1 cellular context compared by ENCODE assay signal in genomic region chr3:2511356-2511755, GRCh38.
TF ChIP-seq lines count a peak whose summit lies in the region.

No MANE protein-coding gene starts in this region.

TF ChIP-seq in GM23338, 12 proteins besides CTCF, POLR2A, EP300 and RAD21 (continued from another document):
- no peak for TF ChIP-seq REST (IDR thresholded peaks at IDR 0.05; ENCODE audit: unreplicated experiment)
- no peak for TF ChIP-seq ZNF114 (CRISPR knock-in tag; IDR thresholded peaks at IDR 0.05)
- TF ChIP-seq JUNB (IDR thresholded peaks at IDR 0.05; ENCODE audit: unreplicated experiment), result no peak
- no peak for TF ChIP-seq ZNF462 (CRISPR knock-in tag; IDR thresholded peaks at IDR 0.05)
- no peak for TF ChIP-seq ZNF331 (CRISPR knock-in tag; IDR thresholded peaks at IDR 0.05; ENCODE audit: low read depth)
- TF ChIP-seq CREB1 (CRISPR knock-in tag; IDR thresholded peaks at IDR 0.05; ENCODE audit: low read depth), result no peak
- TF ChIP-seq POLR2AphosphoS5 (IDR thresholded peaks at IDR 0.05; ENCODE audit: low read depth), result no peak
- TF ChIP-seq EZH2phosphoT487 (IDR thresholded peaks at IDR 0.05; ENCODE audit: unreplicated experiment), result no peak
- TF ChIP-seq STAT1 (IDR thresholded peaks at IDR 0.05; ENCODE audit: unreplicated experiment), result no peak
